26 cellular contexts compared by ENCODE assay signal in genomic region chr7:149595541-149595940, GRCh38.
"Had no signal": no experiment of that assay in that cellular context is flagged by ENCODE, and none has a peak within 500 bp of the region (broad histone marks: within the 10 kb centered on the region; RNA-seq: fewer than 3 reads in every experiment).

No MANE protein-coding gene starts in this region.

- H3K4me1 ChIP-seq: parathyroid adenoma, psoas muscle, tibial artery, upper lobe of right lung had no signal

- H3K27ac ChIP-seq: parathyroid adenoma, psoas muscle, stomach, suprapubic skin, tibial artery, upper lobe of right lung, VCaP had no signal

- DNase-seq: activated CD4-positive, alpha-beta memory T cell treated with anti-CD3 and anti-CD28 coated beads for 36 hours; activated CD4-positive, alpha-beta T cell treated with anti-CD3 and anti-CD28 coated beads for 48 hours; activated CD8-positive, alpha-beta memory T cell treated with anti-CD3 and anti-CD28 coated beads, Interleukin-2, amount 50 U/mL, for 4 hours; activated naive CD4-positive, alpha-beta T cell; activated T-cell treated with anti-CD3 and anti-CD28 coated beads, Interleukin-2, amount 50 U/mL, for 4 hours; anterior cingulate cortex; cortex of kidney; effector memory CD8-positive, alpha-beta T cell; erythroblast; hippocampal formation; left colon; mammary epithelial cell; naive B cell; nephron progenitor cell; nucleus accumbens; psoas muscle; stomach; SW 1271; T-helper 9 cell; tibial artery; upper lobe of right lung had no signal

- H3K9ac ChIP-seq: parathyroid adenoma had no signal

- H3K27ac Mint-ChIP-seq: activated CD4-positive, alpha-beta memory T cell treated with anti-CD3 and anti-CD28 coated beads for 36 hours; activated naive CD4-positive, alpha-beta T cell treated with anti-CD3 and anti-CD28 coated beads, Interleukin-2, amount 50 U/mL, for 72 hours; effector memory CD8-positive, alpha-beta T cell; nephron progenitor cell; T-helper 1 cell treated with Interleukin-12 subunit alpha and Interleukin-12 subunit beta and Interleukin-4 antibody, amounts not matched to agents 30 μg/mL and 1 μg/mL, for 36 hours had no signal

- H3K9me3 Mint-ChIP-seq: activated CD4-positive, alpha-beta memory T cell treated with anti-CD3 and anti-CD28 coated beads for 36 hours; activated naive CD4-positive, alpha-beta T cell treated with anti-CD3 and anti-CD28 coated beads, Interleukin-2, amount 50 U/mL, for 72 hours; activated T-cell treated with anti-CD3 and anti-CD28 coated beads, Interleukin-2, amount 50 U/mL, for 4 hours; effector memory CD8-positive, alpha-beta T cell; naive B cell; nephron progenitor cell; T-helper 1 cell treated with Interleukin-12 subunit alpha and Interleukin-12 subunit beta and Interleukin-4 antibody, amounts not matched to agents 30 μg/mL and 1 μg/mL, for 36 hours had no signal

- H3K27me3 ChIP-seq: stomach, suprapubic skin, tibial artery, upper lobe of right lung had no signal

- H3K4me3 ChIP-seq: psoas muscle, stomach, suprapubic skin, tibial artery, upper lobe of right lung had no signal

- H2AFZ ChIP-seq: parathyroid adenoma had no signal

- H3K9me3 ChIP-seq: psoas muscle, stomach, suprapubic skin, tibial artery, upper lobe of right lung had no signal

- H3K4me1 Mint-ChIP-seq: nephron progenitor cell had no signal

- H3K27me3 Mint-ChIP-seq: activated CD4-positive, alpha-beta memory T cell treated with anti-CD3 and anti-CD28 coated beads for 36 hours; effector memory CD8-positive, alpha-beta T cell had no signal

- H3K4me3 Mint-ChIP-seq: activated CD4-positive, alpha-beta memory T cell treated with anti-CD3 and anti-CD28 coated beads for 36 hours; activated T-cell treated with anti-CD3 and anti-CD28 coated beads, Interleukin-2, amount 50 U/mL, for 4 hours; effector memory CD8-positive, alpha-beta T cell; naive B cell; nephron progenitor cell; T-helper 1 cell treated with Interleukin-12 subunit alpha and Interleukin-12 subunit beta and Interleukin-4 antibody, amounts not matched to agents 30 μg/mL and 1 μg/mL, for 36 hours had no signal
